31 cellular contexts compared by ENCODE assay signal in genomic region chr1:225906467-225906866, GRCh38. TPM values are rescaled to one million over a fixed set of nuclear protein-coding genes. Genes with fewer than 3 reads are reported as not detected.
"Had no signal": no experiment of that assay in that cellular context is flagged by ENCODE, and none has a peak within 500 bp of the region (broad histone marks: within the 10 kb centered on the region; RNA-seq: fewer than 3 reads in every experiment).

No MANE protein-coding gene starts in this region.

- H3K4me3 ChIP-seq: body of pancreas, colonic mucosa, gastrocnemius medialis, hepatocyte, prostate gland, skin epidermis, tibial nerve had no signal

- FAIRE-seq: keratinocyte, TTC549 had no signal

- H3K9me3 Mint-ChIP-seq: activated CD4-positive, alpha-beta memory T cell treated with anti-CD3 and anti-CD28 coated beads for 36 hours; activated naive CD4-positive, alpha-beta T cell treated with anti-CD3 and anti-CD28 coated beads, Interleukin-2, amount 50 U/mL, for 24 hours; activated T-helper 1 cell treated with anti-CD3 and anti-CD28 coated beads, Interleukin-12 subunit alpha, Interleukin-12 subunit beta, Interleukin-2, Interleukin-4 antibody, amounts not matched to agents 30 ng/mL and 10 ng/mL and 1 ng/mL, durations not matched to agents 14 hours and 24 hours and 36 hours; stimulated activated memory B cell treated with anti-CD40 and anti-IgM and Interleukin-4, amounts not matched to agents 10 μg/mL and 1 μg/mL and 100 μg/mL, for 72 hours; T-helper 1 cell treated with Interleukin-12 subunit alpha and Interleukin-12 subunit beta and Interleukin-4 antibody, amounts not matched to agents 30 μg/mL and 1 μg/mL, for 36 hours had no signal

- H3K9me3 ChIP-seq: body of pancreas, colonic mucosa, gastrocnemius medialis, prostate gland, tibial nerve had no signal

- H3K27me3 Mint-ChIP-seq: activated CD4-positive, alpha-beta memory T cell treated with anti-CD3 and anti-CD28 coated beads for 36 hours; activated naive CD4-positive, alpha-beta T cell treated with anti-CD3 and anti-CD28 coated beads, Interleukin-2, amount 50 U/mL, for 24 hours; stimulated activated memory B cell treated with anti-CD40 and anti-IgM and Interleukin-4, amounts not matched to agents 10 μg/mL and 1 μg/mL and 100 μg/mL, for 72 hours had no signal

- H3K4me1 ChIP-seq: gastrocnemius medialis, prostate gland had no signal

- H3K4me2 ChIP-seq: hepatocyte had no signal

- H3K27ac Mint-ChIP-seq: activated CD4-positive, alpha-beta memory T cell treated with anti-CD3 and anti-CD28 coated beads for 36 hours; activated T-helper 1 cell treated with anti-CD3 and anti-CD28 coated beads, Interleukin-12 subunit alpha, Interleukin-12 subunit beta, Interleukin-2, Interleukin-4 antibody, amounts not matched to agents 30 ng/mL and 10 ng/mL and 1 ng/mL, durations not matched to agents 14 hours and 24 hours and 36 hours; stimulated activated memory B cell treated with anti-CD40 and anti-IgM and Interleukin-4, amounts not matched to agents 10 μg/mL and 1 μg/mL and 100 μg/mL, for 72 hours; T-helper 1 cell treated with Interleukin-12 subunit alpha and Interleukin-12 subunit beta and Interleukin-4 antibody, amounts not matched to agents 30 μg/mL and 1 μg/mL, for 36 hours had no signal

- H3K4me3 Mint-ChIP-seq: activated CD4-positive, alpha-beta memory T cell treated with anti-CD3 and anti-CD28 coated beads for 36 hours; activated naive CD4-positive, alpha-beta T cell treated with anti-CD3 and anti-CD28 coated beads, Interleukin-2, amount 50 U/mL, for 24 hours; activated T-helper 1 cell treated with anti-CD3 and anti-CD28 coated beads, Interleukin-12 subunit alpha, Interleukin-12 subunit beta, Interleukin-2, Interleukin-4 antibody, amounts not matched to agents 30 ng/mL and 10 ng/mL and 1 ng/mL, durations not matched to agents 14 hours and 24 hours and 36 hours; stimulated activated memory B cell treated with anti-CD40 and anti-IgM and Interleukin-4, amounts not matched to agents 10 μg/mL and 1 μg/mL and 100 μg/mL, for 72 hours; T-helper 1 cell treated with Interleukin-12 subunit alpha and Interleukin-12 subunit beta and Interleukin-4 antibody, amounts not matched to agents 30 μg/mL and 1 μg/mL, for 36 hours had no signal

- H3K27me3 ChIP-seq: body of pancreas, colonic mucosa, gastrocnemius medialis, hepatocyte, tibial nerve had no signal

- H2AFZ ChIP-seq: hepatocyte had no signal

- H3K27ac ChIP-seq: body of pancreas, colonic mucosa, gastrocnemius medialis, hepatocyte, prostate gland, skin epidermis, tibial nerve, VCaP had no signal

- H3K36me3 ChIP-seq: colonic mucosa, gastrocnemius medialis, prostate gland, tibial nerve had no signal

- DNase-seq: activated CD4-positive, alpha-beta memory T cell treated with anti-CD3 and anti-CD28 coated beads for 36 hours; activated CD4-positive, alpha-beta T cell treated with anti-CD3 and anti-CD28 coated beads for 4 hours; activated CD8-positive, alpha-beta memory T cell treated with anti-CD3 and anti-CD28 coated beads, Interleukin-2, amount 50 U/mL, for 4 hours; activated gamma-delta T cell treated with Interleukin-2 at 50 U/mL for 16 hours; activated T-cell treated with anti-CD3 and anti-CD28 coated beads, Interleukin-2, amount 50 U/mL, for 1 hour; body of pancreas; colonic mucosa; effector memory CD4-positive, alpha-beta T cell; erythroblast; gastrocnemius medialis; glutamatergic neuron; midbrain; naive thymus-derived CD4-positive, alpha-beta T cell; retina; stimulated activated CD4-positive, alpha-beta T cell treated with anti-CD3 and anti-CD28 coated beads, Interleukin-4, amount 100 ng/mL, for 24 hours; SW 1271; T-helper 9 cell had no signal

- ATAC-seq: body of pancreas; gastrocnemius medialis; naive thymus-derived CD4-positive, alpha-beta T cell; sciatic nerve; stimulated activated memory B cell treated with anti-CD40 and anti-IgM and Interleukin-4, amounts not matched to agents 10 μg/mL and 1 μg/mL and 100 μg/mL, for 72 hours had no signal

- H3K36me3 Mint-ChIP-seq: activated CD4-positive, alpha-beta memory T cell treated with anti-CD3 and anti-CD28 coated beads for 36 hours; activated naive CD4-positive, alpha-beta T cell treated with anti-CD3 and anti-CD28 coated beads, Interleukin-2, amount 50 U/mL, for 24 hours; stimulated activated memory B cell treated with anti-CD40 and anti-IgM and Interleukin-4, amounts not matched to agents 10 μg/mL and 1 μg/mL and 100 μg/mL, for 72 hours had no signal

RNA-seq across cellular contexts. Expression of gene LEFTY1, which starts 17.5 kb away (rescaled TPM):
- total RNA-seq: activated CD8-positive, alpha-beta memory T cell treated with anti-CD3 and anti-CD28 coated beads for 36 hours; activated T-helper 1 cell treated with anti-CD3 and anti-CD28 coated beads, Interleukin-12 subunit alpha, Interleukin-12 subunit beta, Interleukin-2, Interleukin-4 antibody, amounts not matched to agents 30 ng/mL and 10 ng/mL and 1 ng/mL, durations not matched to agents 14 hours and 24 hours and 36 hours; dermis microvascular lymphatic vessel endothelial cell had no signal
- polyA plus RNA-seq: keratinocyte; naive thymus-derived CD4-positive, alpha-beta T cell had no signal

RNA-seq across cellular contexts. Expression of gene LEFTY2, which starts 34.6 kb away (rescaled TPM):
- total RNA-seq: activated CD4-positive, alpha-beta memory T cell treated with anti-CD3 and anti-CD28 coated beads for 36 hours; activated CD8-positive, alpha-beta memory T cell treated with anti-CD3 and anti-CD28 coated beads for 36 hours; activated T-helper 1 cell treated with anti-CD3 and anti-CD28 coated beads, Interleukin-12 subunit alpha, Interleukin-12 subunit beta, Interleukin-2, Interleukin-4 antibody, amounts not matched to agents 30 ng/mL and 10 ng/mL and 1 ng/mL, durations not matched to agents 14 hours and 24 hours and 36 hours; dermis microvascular lymphatic vessel endothelial cell; naive thymus-derived CD4-positive, alpha-beta T cell; tibial nerve had no signal
- polyA plus RNA-seq: keratinocyte had no signal
